17 cellular contexts compared by ENCODE assay signal in genomic region chr16:309476-309875, GRCh38. TPM values are rescaled to one million over a fixed set of nuclear protein-coding genes. Genes with fewer than 3 reads are reported as not detected.
DNase-seq lines count a peak whose midpoint lies in the region; ATAC-seq and TF ChIP-seq lines count a peak whose summit lies in the region.
"Had no signal": no experiment of that assay in that cellular context is flagged by ENCODE, and none has a peak within 500 bp of the region (broad histone marks: within the 10 kb centered on the region; RNA-seq: fewer than 3 reads in every experiment).

No MANE protein-coding gene starts in this region.

- H3K18ac ChIP-seq in mesendoderm (ENCODE audit: low read length), result no peak overlapping the region

- no peaks in the 10 kb centered on the region for H3K27me3 Mint-ChIP-seq in CD4-positive, alpha-beta T cell
- no peaks in the 10 kb centered on the region for H3K27me3 Mint-ChIP-seq in T-helper 17 cell
- H3K27me3 Mint-ChIP-seq: dendritic cell treated with granulocyte-macrophage colony-stimulating factor and Interleukin-4, amounts not matched to agents 40 ng/mL and 50 ng/mL, for 4 days had no signal

- H3K4me1 ChIP-seq in mesendoderm (ENCODE audit: control insufficient read depth, low read depth, low read length), result no peaks in the 10 kb centered on the region
- H3K4me1 ChIP-seq: breast epithelium, foreskin keratinocyte, neural progenitor cell had no signal

- POLR2A ChIA-PET in CD4-positive, alpha-beta T cell (lab: Charles Lee), result no interaction called here

- H3K56ac ChIP-seq in mesendoderm (ENCODE audit: low read length), result no peak overlapping the region

- H3K36me3 ChIP-seq in mesendoderm (ENCODE audit: control insufficient read depth, insufficient read depth, low read length), result peaks cover 4% of the 10 kb centered on the region
- H3K36me3 ChIP-seq: breast epithelium, neural progenitor cell had no signal

- H3K9me3 Mint-ChIP-seq in CD4-positive, alpha-beta T cell, result no peaks in the 10 kb centered on the region
- H3K9me3 Mint-ChIP-seq: dendritic cell treated with granulocyte-macrophage colony-stimulating factor and Interleukin-4, amounts not matched to agents 40 ng/mL and 50 ng/mL, for 4 days; neural progenitor cell had no signal

- no peak overlapping the region for H3K9ac ChIP-seq in mesendoderm (ENCODE audit: low read length)
- H3K9ac ChIP-seq: neural progenitor cell had no signal

- H2BK120ac ChIP-seq in mesendoderm (ENCODE audit: low read depth, low read length), result no peak overlapping the region

- H3K36me3 Mint-ChIP-seq in CD4-positive, alpha-beta T cell (ENCODE audit: low read depth), result peaks cover 58% of the 10 kb centered on the region
- no peaks in the 10 kb centered on the region for H3K36me3 Mint-ChIP-seq in T-helper 17 cell (ENCODE audit: low read depth)

- no peak overlapping the region for H3K23ac ChIP-seq in mesendoderm (ENCODE audit: low read length)

- intact Hi-C loops in CD4-positive, alpha-beta T cell (cut with DNase I, micrococcal nuclease), result no loop called here

- peaks cover 7% of the 10 kb centered on the region for H3K4me1 Mint-ChIP-seq in CD4-positive, alpha-beta T cell (ENCODE audit: low read depth)
- H3K4me1 Mint-ChIP-seq in T-helper 17 cell, result peaks cover 6% of the 10 kb centered on the region
- H3K4me1 Mint-ChIP-seq: neural progenitor cell had no signal

- H2AK5ac ChIP-seq in mesendoderm (ENCODE audit: low read length), result no peak overlapping the region

- whole genome bisulfite sequencing in mesendoderm (ENCODE audit: extremely low coverage, insufficient coverage, low lambda C conversion rate), result no CpG with 5 or more reads among the region's 7 CpGs

- peaks cover 13% of the 10 kb centered on the region for H3K79me1 ChIP-seq in mesendoderm (ENCODE audit: low read length)

- H4K5ac ChIP-seq in mesendoderm (ENCODE audit: low read length), result no peak overlapping the region

- no peak overlapping the region for H3K4me2 ChIP-seq in mesendoderm (ENCODE audit: low read length)
- H3K4me2 ChIP-seq: neural progenitor cell had no signal

- H3K4me3 Mint-ChIP-seq in CD4-positive, alpha-beta T cell, result no peak overlapping the region
- no peak overlapping the region for H3K4me3 Mint-ChIP-seq in T-helper 17 cell
- H3K4me3 Mint-ChIP-seq: dendritic cell treated with granulocyte-macrophage colony-stimulating factor and Interleukin-4, amounts not matched to agents 40 ng/mL and 50 ng/mL, for 4 days; neural progenitor cell had no signal

- CTCF ChIA-PET in CD4-positive, alpha-beta T cell (lab: Charles Lee), result no interaction called here

- H3K27me3 ChIP-seq in CD4-positive, alpha-beta T cell (ENCODE audit: control insufficient read depth, insufficient read depth, low read length), result no peaks in the 10 kb centered on the region
- H3K27me3 ChIP-seq in mesendoderm (ENCODE audit: insufficient read depth, low read length, poor library complexity), result no peaks in the 10 kb centered on the region
- H3K27me3 ChIP-seq: breast epithelium, foreskin keratinocyte, neural progenitor cell had no signal

- no peaks in the 10 kb centered on the region for H3K9me3 ChIP-seq in CD4-positive, alpha-beta T cell (ENCODE audit: control insufficient read depth, low read length)
- no peaks in the 10 kb centered on the region for H3K9me3 ChIP-seq in T-helper 17 cell (ENCODE audit: control insufficient read depth, low read length, poor library complexity, severe bottlenecking)
- H3K9me3 ChIP-seq: breast epithelium had no signal

- no peak overlapping the region for H3K27ac ChIP-seq in CD4-positive, alpha-beta T cell (ENCODE audit: low read depth, low read length)
- no peak overlapping the region for H3K27ac ChIP-seq in mesendoderm (ENCODE audit: low read depth, low read length)
- H3K27ac ChIP-seq: breast epithelium, epithelial cell of prostate, foreskin keratinocyte, neural progenitor cell had no signal

- no peak overlapping the region for H2BK15ac ChIP-seq in mesendoderm (replicated peaks; ENCODE audit: low read depth)

- ATAC-seq in CD4-positive, alpha-beta T cell (ENCODE audit: poor library complexity), result peak; percentile 63
- peak; percentile 18 for ATAC-seq in T-helper 17 cell
- ATAC-seq in GM19324 (IDR thresholded peaks at IDR 0.05; ENCODE audit: low FRiP score, unreplicated experiment), result no peak
- ATAC-seq in HG02678 (IDR thresholded peaks at IDR 0.05; ENCODE audit: unreplicated experiment), result no peak
- ATAC-seq: foreskin keratinocyte had no signal

- H3K79me2 ChIP-seq in mesendoderm (ENCODE audit: control insufficient read depth, insufficient read depth, low read length), result peaks cover 3% of the 10 kb centered on the region

- H3K27ac Mint-ChIP-seq in CD4-positive, alpha-beta T cell, result no peak overlapping the region
- no peak overlapping the region for H3K27ac Mint-ChIP-seq in T-helper 17 cell
- H3K27ac Mint-ChIP-seq: dendritic cell treated with granulocyte-macrophage colony-stimulating factor and Interleukin-4, amounts not matched to agents 40 ng/mL and 50 ng/mL, for 4 days; neural progenitor cell had no signal

- H2BK5ac ChIP-seq in mesendoderm (ENCODE audit: low read length), result no peak overlapping the region

- H3K4ac ChIP-seq in mesendoderm (ENCODE audit: low read depth, low read length), result no peak overlapping the region

- H4K8ac ChIP-seq in mesendoderm (ENCODE audit: low read depth, low read length), result no peak overlapping the region

- H3K4me3 ChIP-seq in GM12865 (ENCODE audit: low read depth, low read length) (no peak overlapping the region), mesendoderm (ENCODE audit: low read length) (no peak overlapping the region)
- H3K4me3 ChIP-seq: breast epithelium, neural progenitor cell had no signal

- no peak for TF ChIP-seq CTCF in CD4-positive, alpha-beta T cell (IDR thresholded peaks at IDR 0.05)
- no peak for TF ChIP-seq CTCF in GM12865 (IDR thresholded peaks at IDR 0.05; ENCODE audit: insufficient read depth, low read depth, low read length, missing control alignments)

- DNase-seq in CD4-positive, alpha-beta T cell, result peak in 1 of 10 experiments; percentile 11
- peak; percentile 30 for DNase-seq in GM12865 (ENCODE audit: low read depth)
- DNase-seq in T-helper 17 cell, result no peak
- DNase-seq in mesendoderm, result peak; percentile 53
- DNase-seq in midbrain (lab: John Stamatoyannopoulos, UW), result no peak
- DNase-seq: AML-193, foreskin keratinocyte, NCI-H1930, NCI-H510A, SHP77 treated with DMSO at 0.1 percent for 48 hours, T-helper 2 cell had no signal

RNA-seq across cellular contexts. Expression of gene PDIA2, which starts 26.5 kb away (rescaled TPM):
- total RNA-seq in CD4-positive, alpha-beta T cell, result not detected
- under 1 TPM in 1 of 2 donors, not detected in 1; 0.99 TPM for total RNA-seq in T-helper 17 cell
- polyA plus RNA-seq in mesendoderm (2013, experiment 1 of 2), result 0.24 TPM
- 0.35 TPM for polyA plus RNA-seq in mesendoderm (2013, experiment 2 of 2)
- total RNA-seq: breast epithelium had no signal

RNA-seq across cellular contexts. Expression of gene ARHGDIG, which starts 29.1 kb away (rescaled TPM):
- under 1 TPM in 1 of 2 experiments, not detected in 1; 0.42 TPM for total RNA-seq in CD4-positive, alpha-beta T cell
- not detected for total RNA-seq in T-helper 17 cell
- 0.45 TPM for polyA plus RNA-seq in mesendoderm (2013, experiment 1 of 2)
- polyA plus RNA-seq in mesendoderm (2013, experiment 2 of 2), result 0.42 TPM
- total RNA-seq: foreskin keratinocyte had no signal
- polyA plus RNA-seq: foreskin keratinocyte had no signal

RNA-seq across cellular contexts. Expression of gene RGS11, which starts 33.7 kb away (rescaled TPM):
- not detected for total RNA-seq in CD4-positive, alpha-beta T cell
- not detected for total RNA-seq in T-helper 17 cell
- polyA plus RNA-seq in mesendoderm (2013, experiment 1 of 2), result 0.20 TPM
- polyA plus RNA-seq in mesendoderm (2013, experiment 2 of 2), result 0.14 TPM
- total RNA-seq: foreskin keratinocyte had no signal

RNA-seq across cellular contexts. Expression of gene AXIN1, which starts 43.0 kb away (rescaled TPM):
- 10 to 100 TPM; 24.7 to 26.3 TPM for total RNA-seq in CD4-positive, alpha-beta T cell
- 10 to 100 TPM; 38.9 to 42.5 TPM for total RNA-seq in T-helper 17 cell
- polyA plus RNA-seq in mesendoderm (2013, experiment 1 of 2), result 25.3 TPM
- polyA plus RNA-seq in mesendoderm (2013, experiment 2 of 2), result 25.6 TPM

Comparison
In these comparisons a context has a peak if more than half of its experiments do, and no peak if none do; other contexts are left out.
1. ATAC-seq: peak in CD4-positive, alpha-beta T cell (single experiment) and T-helper 17 cell (single experiment); none in GM19324 (single experiment) and HG02678 (single experiment).
2. DNase-seq: peak in GM12865 (single experiment) and mesendoderm (single experiment); none in T-helper 17 cell (0 of 3) and midbrain (single experiment).